Comparison of ENCODE assay signal across 9 cellular contexts in the genomic region with DNA sequence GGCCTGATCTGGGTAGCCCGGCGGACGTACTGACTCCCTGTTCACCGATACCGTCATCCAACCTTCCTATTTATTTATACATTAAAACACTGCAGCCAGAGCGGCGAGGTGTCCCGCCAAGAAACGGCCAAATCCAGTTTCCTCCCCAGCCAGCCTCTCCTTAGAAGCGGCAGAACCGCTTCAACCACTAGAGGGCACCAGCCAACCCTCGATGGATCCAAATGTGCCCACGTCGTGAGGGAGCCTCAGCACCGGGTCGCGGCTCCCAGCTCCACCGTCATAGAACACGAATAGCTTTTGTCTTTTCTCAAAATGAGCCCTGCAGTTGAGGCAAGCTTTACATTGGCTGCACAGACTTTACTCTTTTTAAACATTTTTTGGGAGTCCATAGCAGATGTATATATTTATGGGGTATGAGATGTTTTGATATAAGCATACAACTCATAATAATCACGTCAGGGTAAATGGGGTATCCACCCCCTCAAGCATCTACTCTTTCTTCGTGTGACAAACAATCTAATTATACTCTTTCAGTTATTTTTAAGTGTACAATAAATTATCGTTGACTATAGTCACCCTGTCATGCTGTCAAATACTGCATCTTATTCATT. TPM values are rescaled to one million over a fixed set of nuclear protein-coding genes. Genes with fewer than 3 reads are reported as not detected.
A peak's percentile ranks its signal among the peaks of the same experiment; 100 is the strongest.
DNase-seq lines count a peak whose midpoint lies in the region; ATAC-seq and TF ChIP-seq lines count a peak whose summit lies in the region.
"Had no signal": no experiment of that assay in that cellular context is flagged by ENCODE, and none has a peak within 500 bp of the region (broad histone marks: within the 10 kb centered on the region; RNA-seq: fewer than 3 reads in every experiment).

No MANE protein-coding gene starts in this region.

- peak overlapping the region in 1 of 2 donors; percentile 80 for H3K27ac Mint-ChIP-seq in stimulated activated naive CD8-positive, alpha-beta T cell treated with anti-CD3 and anti-CD28 coated beads, Interleukin-15, amount 100 ng/mL, for 72 hours

- ATAC-seq in GM21723 (IDR thresholded peaks at IDR 0.05; ENCODE audit: unreplicated experiment) = peak; percentile 86
- peak; percentile 93 for ATAC-seq in stimulated activated naive CD8-positive, alpha-beta T cell treated with anti-CD3 and anti-CD28 coated beads, Interleukin-15, amount 100 ng/mL, for 72 hours

- no peaks in the 10 kb centered on the region for H3F3A ChIP-seq in neural cell (ENCODE audit: insufficient read depth, low read length, poor library complexity, severe bottlenecking)

- no peak overlapping the region for H2AFZ ChIP-seq in neural cell (ENCODE audit: low read depth, low read length)

- H3K27me3 ChIP-seq in neural cell (ENCODE audit: insufficient read depth, low read depth, low read length) = peaks cover 41% of the 10 kb centered on the region

- no peaks in the 10 kb centered on the region for H3K36me3 ChIP-seq in neural cell (ENCODE audit: insufficient read depth, low read length)

- peaks cover 7% of the 10 kb centered on the region for H3K4me1 Mint-ChIP-seq in stimulated activated naive CD8-positive, alpha-beta T cell treated with anti-CD3 and anti-CD28 coated beads, Interleukin-15, amount 100 ng/mL, for 72 hours

- H4K20me1 ChIP-seq in neural cell (ENCODE audit: insufficient read depth) = no peaks in the 10 kb centered on the region

- H3K79me2 ChIP-seq in neural cell (replicated peaks; ENCODE audit: insufficient read depth, low read length) = no peaks in the 10 kb centered on the region

- no peak for TF ChIP-seq EP300 in neural cell (conservative IDR thresholded peaks at IDR 0.05; ENCODE audit: poor library complexity, severe bottlenecking)

- H3K4me3 Mint-ChIP-seq in stimulated activated naive CD8-positive, alpha-beta T cell treated with anti-CD3 and anti-CD28 coated beads, Interleukin-15, amount 100 ng/mL, for 72 hours = peak overlapping the region; percentile 69 to 74

- peak; percentile 93 for TF ChIP-seq CTCF in fibroblast of pulmonary artery (IDR thresholded peaks at IDR 0.05; ENCODE audit: low read length, missing control alignments)
- TF ChIP-seq CTCF in neural cell (IDR thresholded peaks at IDR 0.05; ENCODE audit: poor library complexity, severe bottlenecking) = peak; percentile 79

- no peak overlapping the region for H3K27ac ChIP-seq in neural cell (ENCODE audit: low read length)

- no peak overlapping the region for H3K4me2 ChIP-seq in neural cell (ENCODE audit: low read length)

- no peaks in the 10 kb centered on the region for H3K9me3 ChIP-seq in neural cell (ENCODE audit: low read length)

- H3K4me3 ChIP-seq in fibroblast of pulmonary artery (replicated peaks; ENCODE audit: low read depth, low read length) (peak overlapping the region; percentile 19), neural cell (ENCODE audit: low read length) (peak overlapping the region; percentile 32)

- no peaks in the 10 kb centered on the region for H3K9me2 ChIP-seq in neural cell (ENCODE audit: insufficient read depth, low read length)

- no peaks in the 10 kb centered on the region for H3K9me3 Mint-ChIP-seq in stimulated activated naive CD8-positive, alpha-beta T cell treated with anti-CD3 and anti-CD28 coated beads, Interleukin-15, amount 100 ng/mL, for 72 hours

- TF ChIP-seq RAD21 in neural cell (conservative IDR thresholded peaks at IDR 0.05) = peak; percentile 74

- H3K9ac ChIP-seq in neural cell (ENCODE audit: low read length) = no peak overlapping the region

- DNase-seq in DMS79 treated with DMSO at 0.1 percent for 48 hours (lab: John Stamatoyannopoulos, UW) (peak; percentile 83), KG1 (lab: John Stamatoyannopoulos, UW) (peak; percentile 8), RPMI7951 (ENCODE audit: low read depth) (peak; percentile 71), activated T-helper 1 cell treated with Interleukin-2 at 50 U/mL for 16 hours (ENCODE audit: low read depth) (peak; percentile 49), fibroblast of pulmonary artery (ENCODE audit: low read depth) (peak; percentile 80)
- DNase-seq in stimulated activated naive CD8-positive, alpha-beta T cell treated with anti-CD3 and anti-CD28 coated beads, Interleukin-15, amount 100 ng/mL, for 72 hours = peak; percentile 78 to 82

- peaks cover 57% of the 10 kb centered on the region for H3K27me3 Mint-ChIP-seq in stimulated activated naive CD8-positive, alpha-beta T cell treated with anti-CD3 and anti-CD28 coated beads, Interleukin-15, amount 100 ng/mL, for 72 hours

TF ChIP-seq in neural cell, 6 proteins besides CTCF, POLR2A, EP300 and RAD21:
- TF ChIP-seq TAF1 (IDR thresholded peaks at IDR 0.05; ENCODE audit: low read depth) = no peak
- peak; percentile 74 for TF ChIP-seq SMC3 (conservative IDR thresholded peaks at IDR 0.05; ENCODE audit: poor library complexity)
- TF ChIP-seq EZH2 (IDR thresholded peaks at IDR 0.05; ENCODE audit: borderline replicate concordance, insufficient read depth, low read length, poor library complexity, severe bottlenecking) = no peak

RNA-seq across cellular contexts. Expression of a gene that starts 13.0 kb away (rescaled TPM):
- not detected in 2 replicates for total RNA-seq in RPMI7951 (2014; rRNA removed; shearing (Covaris generic))
- not detected in 2 replicates for polyA plus RNA-seq in neural cell
- polyA minus RNA-seq in neural cell = not detected in 2 replicates
- total RNA-seq: urinary bladder had no signal
- polyA plus RNA-seq: urinary bladder had no signal

Comparison
In these comparisons a context has a peak if more than half of its experiments do, and no peak if none do; other contexts are left out.
1. DNase-seq: peak in every context shown above with its lines; median percentile 83 in DMS79 treated with DMSO at 0.1 percent for 48 hours; 80 in fibroblast of pulmonary artery; 80 in stimulated activated naive CD8-positive, alpha-beta T cell treated with anti-CD3 and anti-CD28 coated beads, Interleukin-15, amount 100 ng/mL, for 72 hours; 71 in RPMI7951; 49 in activated T-helper 1 cell treated with Interleukin-2 at 50 U/mL for 16 hours; 8 in KG1.